ENCODE assay signal across 8 cellular contexts in genomic region chrX:132488819-132489255, GRCh38. TPM values are rescaled to one million over a fixed set of nuclear protein-coding genes. Genes with fewer than 3 reads are reported as not detected.
DNase-seq lines count a peak whose midpoint lies in the region; ATAC-seq and TF ChIP-seq lines count a peak whose summit lies in the region.

TSS of gene MBNL3 (minus strand) at chrX:132489038. CDS start at chrX:132439611, 49,427 bp downstream.

- peak within 1 kb of the TSS; percentile 27 to 73 for H3K27ac ChIP-seq in coronary artery
- H3K27ac ChIP-seq in liver (ENCODE audit: low read depth in 1 of 2, low read length in 2 of 2), result peak within 1 kb of the TSS; percentile 81 to 84

- H3K36me3 ChIP-seq in liver (ENCODE audit: control insufficient read depth in 4 of 4, insufficient read depth in 3 of 4, low read depth in 1 of 4, low read length in 3 of 4), result no peaks in the 10 kb centered on the region

- DNase-seq in SIG-M5 treated with dmso at 0.1 percent for 504 hours (lab: John Stamatoyannopoulos, UW; ENCODE audit: unreplicated experiment) (peak; percentile 52), SIG-M5 (lab: John Stamatoyannopoulos, UW) (no peak), NCI-H2227 (lab: John Stamatoyannopoulos, UW; ENCODE audit: unreplicated experiment) (peak; percentile 30), coronary artery (ENCODE audit: low spot score) (no peak)
- peak; percentile 49 for DNase-seq in activated CD4-positive, CD25-positive, alpha-beta regulatory T cell treated with anti-CD3 and anti-CD28 coated beads, Interleukin-2, amount 50 U/mL, for 72 hours
- peak; percentile 32 to 38 for DNase-seq in stimulated activated CD4-positive, alpha-beta T cell treated with anti-CD3 and anti-CD28 coated beads, Interleukin-4, amount 100 ng/mL, for 48 hours (ENCODE audit: low read depth in 2 of 2)

- H3K9me3 ChIP-seq in liver (ENCODE audit: control insufficient read depth in 4 of 4, low read length in 3 of 4), result no peaks in the 10 kb centered on the region

- no peaks in the 10 kb centered on the region for H3K27me3 ChIP-seq in liver (ENCODE audit: control insufficient read depth in 4 of 4, insufficient read depth in 4 of 4, low read length in 3 of 4)

- peak within 1 kb of the TSS; percentile 75 for H3K4me3 ChIP-seq in coronary artery
- peak within 1 kb of the TSS; percentile 45 to 76 (median 75) for H3K4me3 ChIP-seq in liver (ENCODE audit: low read depth in 1 of 3, low read length in 3 of 3)

- H3K9ac ChIP-seq in liver (ENCODE audit: low read depth in 1 of 2, low read length in 2 of 2), result peak within 1 kb of the TSS; percentile 55 to 59

- TF ChIP-seq CTCF in coronary artery (IDR thresholded peaks at IDR 0.05) (no peak), liver (IDR thresholded peaks at IDR 0.05; ENCODE audit: low read depth, low read length, missing input control) (no peak)

- peak; percentile 18 for ATAC-seq in HG03060 (IDR thresholded peaks at IDR 0.05; ENCODE audit: low read depth, unreplicated experiment)

- peaks cover 2 to 29% (median 17%) of the 10 kb centered on the region in 4 donors for H3K4me1 ChIP-seq in liver (ENCODE audit: control insufficient read depth in 4 of 4, insufficient read depth in 4 of 4, low read length in 3 of 4)

- WGBS in liver, result under 1% methylated on average over 28 of the region's 28 CpGs

- TF ChIP-seq RAD21 in liver (IDR thresholded peaks at IDR 0.05), result no peak

TF ChIP-seq in liver, 16 proteins besides CTCF, POLR2A, EP300 and RAD21:
- TF ChIP-seq TAF1 (conservative IDR thresholded peaks at IDR 0.05) (peak; percentile 17), YY1 (IDR thresholded peaks at IDR 0.05) (peak; percentile 86), RXRA (IDR thresholded peaks at IDR 0.05) (no peak), FOXA1 (IDR thresholded peaks at IDR 0.05) (no peak), GABPA (IDR thresholded peaks at IDR 0.05 in 1 of 2, conservative IDR thresholded peaks at IDR 0.05 in 1 of 2) (no peak), HNF4G (IDR thresholded peaks at IDR 0.05) (no peak), NR2F2 (IDR thresholded peaks at IDR 0.05) (no peak)
- TF ChIP-seq, protein P1, sequence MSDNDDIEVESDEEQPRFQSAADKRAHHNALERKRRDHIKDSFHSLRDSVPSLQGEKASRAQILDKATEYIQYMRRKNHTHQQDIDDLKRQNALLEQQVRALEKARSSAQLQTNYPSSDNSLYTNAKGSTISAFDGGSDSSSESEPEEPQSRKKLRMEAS (IDR thresholded peaks at IDR 0.05), result peak; percentile 11
- TF ChIP-seq, protein P2, sequence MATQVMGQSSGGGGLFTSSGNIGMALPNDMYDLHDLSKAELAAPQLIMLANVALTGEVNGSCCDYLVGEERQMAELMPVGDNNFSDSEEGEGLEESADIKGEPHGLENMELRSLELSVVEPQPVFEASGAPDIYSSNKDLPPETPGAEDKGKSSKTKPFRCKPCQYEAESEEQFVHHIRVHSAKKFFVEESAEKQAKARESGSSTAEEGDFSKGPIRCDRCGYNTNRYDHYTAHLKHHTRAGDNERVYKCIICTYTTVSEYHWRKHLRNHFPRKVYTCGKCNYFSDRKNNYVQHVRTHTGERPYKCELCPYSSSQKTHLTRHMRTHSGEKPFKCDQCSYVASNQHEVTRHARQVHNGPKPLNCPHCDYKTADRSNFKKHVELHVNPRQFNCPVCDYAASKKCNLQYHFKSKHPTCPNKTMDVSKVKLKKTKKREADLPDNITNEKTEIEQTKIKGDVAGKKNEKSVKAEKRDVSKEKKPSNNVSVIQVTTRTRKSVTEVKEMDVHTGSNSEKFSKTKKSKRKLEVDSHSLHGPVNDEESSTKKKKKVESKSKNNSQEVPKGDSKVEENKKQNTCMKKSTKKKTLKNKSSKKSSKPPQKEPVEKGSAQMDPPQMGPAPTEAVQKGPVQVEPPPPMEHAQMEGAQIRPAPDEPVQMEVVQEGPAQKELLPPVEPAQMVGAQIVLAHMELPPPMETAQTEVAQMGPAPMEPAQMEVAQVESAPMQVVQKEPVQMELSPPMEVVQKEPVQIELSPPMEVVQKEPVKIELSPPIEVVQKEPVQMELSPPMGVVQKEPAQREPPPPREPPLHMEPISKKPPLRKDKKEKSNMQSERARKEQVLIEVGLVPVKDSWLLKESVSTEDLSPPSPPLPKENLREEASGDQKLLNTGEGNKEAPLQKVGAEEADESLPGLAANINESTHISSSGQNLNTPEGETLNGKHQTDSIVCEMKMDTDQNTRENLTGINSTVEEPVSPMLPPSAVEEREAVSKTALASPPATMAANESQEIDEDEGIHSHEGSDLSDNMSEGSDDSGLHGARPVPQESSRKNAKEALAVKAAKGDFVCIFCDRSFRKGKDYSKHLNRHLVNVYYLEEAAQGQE (IDR thresholded peaks at IDR 0.05), result no peak

RNA-seq across cellular contexts. Expression of gene MBNL3, which starts in this region (rescaled TPM):
- total RNA-seq in liver, result 100 to 1,000 TPM; 104 to 149 TPM
- polyA plus RNA-seq in liver, result 10 to 100 TPM; 20.6 to 60.3 TPM

Comparison
In these comparisons a context has a peak if more than half of its experiments do, and no peak if none do; other contexts are left out.
1. DNase-seq: peak in SIG-M5 treated with dmso at 0.1 percent for 504 hours (single experiment), NCI-H2227 (single experiment), activated CD4-positive, CD25-positive, alpha-beta regulatory T cell treated with anti-CD3 and anti-CD28 coated beads, Interleukin-2, amount 50 U/mL, for 72 hours (single experiment) and stimulated activated CD4-positive, alpha-beta T cell treated with anti-CD3 and anti-CD28 coated beads, Interleukin-4, amount 100 ng/mL, for 48 hours (2 of 2); none in SIG-M5 (single experiment) and coronary artery (single experiment).